Comparison of ENCODE assay signal across 8 cellular contexts in the genomic region with DNA sequence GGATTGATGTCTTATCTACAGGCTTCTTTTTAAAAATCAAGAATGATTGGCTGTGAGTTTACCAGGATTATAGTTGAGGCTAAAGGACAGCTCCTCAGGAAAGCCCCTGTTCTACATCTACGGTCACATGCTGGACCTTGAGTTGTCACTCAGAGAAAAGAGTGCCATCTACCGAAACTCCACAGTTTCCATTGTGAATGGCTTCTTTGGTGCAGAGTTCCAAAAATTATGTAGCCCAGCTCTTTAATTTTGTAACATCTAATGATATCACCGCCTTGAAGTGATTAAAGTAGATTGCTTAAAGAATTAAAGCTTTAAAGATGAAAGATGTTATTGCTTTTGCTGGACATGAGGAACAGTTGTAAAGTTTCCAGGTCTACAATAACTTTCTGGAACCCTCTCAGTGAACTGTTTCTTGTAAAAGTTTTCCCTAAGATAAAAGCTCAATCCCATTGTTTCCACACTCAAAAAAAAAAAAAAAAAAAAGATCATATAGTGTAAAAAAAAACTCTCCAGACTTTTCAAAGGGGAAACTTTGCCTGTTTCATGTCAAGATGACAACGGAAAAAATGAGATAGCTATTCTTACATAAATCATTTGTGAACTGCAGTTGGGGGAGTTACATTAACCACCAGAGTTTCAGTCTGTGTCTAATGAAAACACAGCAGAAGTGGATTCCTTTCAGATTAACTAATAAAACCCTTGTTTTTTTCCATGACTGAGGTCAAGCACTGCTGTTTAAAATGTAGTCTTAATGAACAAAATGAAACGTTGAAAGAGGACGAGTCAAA. TPM values are rescaled to one million over a fixed set of nuclear protein-coding genes. Genes with fewer than 3 reads are reported as not detected.
DNase-seq lines count a peak whose midpoint lies in the region; ATAC-seq and TF ChIP-seq lines count a peak whose summit lies in the region.

No MANE protein-coding gene starts in this region.

- 18 to 28% methylated on average over 6 of the region's 6 CpGs for WGBS in heart right ventricle, 2 donors

- peak overlapping the region; percentile 54 for H3K4me3 Mint-ChIP-seq in stimulated activated memory B cell treated with anti-CD40 and anti-IgM and Interleukin-4, amounts not matched to agents 10 μg/mL and 1 μg/mL and 100 μg/mL, for 72 hours

- intact Hi-C loops in heart right ventricle (cut with DNase I), result loop anchor here in 7 of 10 donors (5.0 to 10.0 kb wide), 10 partner anchors 41 to 456 kb away; no protein-coding TSS in a partner anchor

- H3K27ac ChIP-seq in SJSA1 (peak overlapping the region; percentile 91), heart right ventricle (peak overlapping the region in 9 of 10 donors; percentile 20 to 87 (median 80))

- H3K4me3 ChIP-seq in SJSA1 (peak overlapping the region; percentile 2; the same call in 1 of the 2 replicates), heart right ventricle (peak overlapping the region in 9 of 10 donors; percentile 15 to 60 (median 53))

- H3K4me1 ChIP-seq in SJSA1 (replicated peaks) (peaks cover 45% of the 10 kb centered on the region), heart right ventricle (peaks cover 0 to 3% (median 0%) of the 10 kb centered on the region in 9 donors)

- H3K27me3 ChIP-seq in SJSA1 (replicated peaks) (no peaks in the 10 kb centered on the region), heart right ventricle (no peaks in the 10 kb centered on the region)

- ATAC-seq in activated naive CD4-positive, alpha-beta T cell treated with anti-CD3 and anti-CD28 coated beads, Interleukin-2, amount 50 U/mL, for 72 hours, result peak; percentile 72 to 92
- ATAC-seq in HG02938 (IDR thresholded peaks at IDR 0.05; ENCODE audit: unreplicated experiment), result peak; percentile 89
- ATAC-seq in heart right ventricle, result peak; percentile 32 to 68 (median 56)
- peak; percentile 73 for ATAC-seq in stimulated activated memory B cell treated with anti-CD40 and anti-IgM and Interleukin-4, amounts not matched to agents 10 μg/mL and 1 μg/mL and 100 μg/mL, for 72 hours

- H3K27ac Mint-ChIP-seq in activated naive CD4-positive, alpha-beta T cell treated with anti-CD3 and anti-CD28 coated beads, Interleukin-2, amount 50 U/mL, for 72 hours, result peak overlapping the region; percentile 27 to 89
- peak overlapping the region; percentile 55 for H3K27ac Mint-ChIP-seq in stimulated activated memory B cell treated with anti-CD40 and anti-IgM and Interleukin-4, amounts not matched to agents 10 μg/mL and 1 μg/mL and 100 μg/mL, for 72 hours

- H3K27me3 Mint-ChIP-seq in stimulated activated memory B cell treated with anti-CD40 and anti-IgM and Interleukin-4, amounts not matched to agents 10 μg/mL and 1 μg/mL and 100 μg/mL, for 72 hours, result no peaks in the 10 kb centered on the region

- TF ChIP-seq CTCF in heart right ventricle (IDR thresholded peaks at IDR 0.05), result peak in 7 of 9 donors; percentile 10 to 61 (median 45)

- H3K36me3 ChIP-seq in SJSA1, result peaks cover 7% of the 10 kb centered on the region
- H3K36me3 ChIP-seq in heart right ventricle, result no peaks in the 10 kb centered on the region

- no peaks in the 10 kb centered on the region for H3K4me1 Mint-ChIP-seq in stimulated activated memory B cell treated with anti-CD40 and anti-IgM and Interleukin-4, amounts not matched to agents 10 μg/mL and 1 μg/mL and 100 μg/mL, for 72 hours

- no peaks in the 10 kb centered on the region for H3K36me3 Mint-ChIP-seq in activated naive CD4-positive, alpha-beta T cell treated with anti-CD3 and anti-CD28 coated beads, Interleukin-2, amount 50 U/mL, for 72 hours
- no peaks in the 10 kb centered on the region for H3K36me3 Mint-ChIP-seq in stimulated activated memory B cell treated with anti-CD40 and anti-IgM and Interleukin-4, amounts not matched to agents 10 μg/mL and 1 μg/mL and 100 μg/mL, for 72 hours

- no peaks in the 10 kb centered on the region for H3K9me3 Mint-ChIP-seq in activated naive CD4-positive, alpha-beta T cell treated with anti-CD3 and anti-CD28 coated beads, Interleukin-2, amount 50 U/mL, for 72 hours
- no peaks in the 10 kb centered on the region for H3K9me3 Mint-ChIP-seq in stimulated activated memory B cell treated with anti-CD40 and anti-IgM and Interleukin-4, amounts not matched to agents 10 μg/mL and 1 μg/mL and 100 μg/mL, for 72 hours

- H3K9me3 ChIP-seq in SJSA1 (replicated peaks) (no peaks in the 10 kb centered on the region), heart right ventricle (no peaks in the 10 kb centered on the region)

- no peak for DNase-seq in activated naive CD4-positive, alpha-beta T cell treated with anti-CD3 and anti-CD28 coated beads, Interleukin-2, amount 50 U/mL, for 72 hours (ENCODE audit: low spot score in 2 of 2)
- DNase-seq in activated naive CD4-positive, alpha-beta T cell treated with Interleukin-2 at 50 U/mL for 16 hours, result no peak
- DNase-seq in SJSA1 (ENCODE audit: low read depth in 1 of 2, low spot score in 2 of 2) (peak; percentile 58 to 90), heart right ventricle (peak in 1 of 2 donors; percentile 42), NCI-H2029 (lab: John Stamatoyannopoulos, UW) (no peak), hippocampal formation (lab: John Stamatoyannopoulos, UW) (no peak)

RNA-seq across cellular contexts. Expression of gene COL3A1, which starts 4.3 kb away (rescaled TPM):
- under 1 TPM in 1 of 2 donors, not detected in 1; 0.16 TPM for total RNA-seq in activated naive CD4-positive, alpha-beta T cell treated with anti-CD3 and anti-CD28 coated beads, Interleukin-2, amount 50 U/mL, for 72 hours
- total RNA-seq in SJSA1 (2014; rRNA removed; shearing (Covaris generic)), result 1,297 and 1,854 TPM in 2 replicates
- total RNA-seq in heart right ventricle, result 100 to 1,000 TPM in 3 of 10 donors, 10 to 100 TPM in 7; 53.9 to 700 (median 73.5) TPM
- polyA plus RNA-seq in heart right ventricle, result 100 to 1,000 TPM in 1 of 2 donors, 10 to 100 TPM in 1; 33.5 to 173 TPM

Comparison
In these comparisons a context has a peak if more than half of its experiments do, and no peak if none do; other contexts are left out.
1. DNase-seq: peak in SJSA1 (2 of 2); none in activated naive CD4-positive, alpha-beta T cell treated with anti-CD3 and anti-CD28 coated beads, Interleukin-2, amount 50 U/mL, for 72 hours (0 of 2), activated naive CD4-positive, alpha-beta T cell treated with Interleukin-2 at 50 U/mL for 16 hours (single experiment), NCI-H2029 (single experiment) and hippocampal formation (0 of 2).
2. RNA of gene COL3A1, which starts 4.3 kb away (total RNA-seq): 1,297 to 1,854 TPM in SJSA1 and 53.9 to 700 TPM in heart right ventricle; 0.16 TPM in activated naive CD4-positive, alpha-beta T cell treated with anti-CD3 and anti-CD28 coated beads, Interleukin-2, amount 50 U/mL, for 72 hours; every median in the first group is over 10 times any median in the second.
3. Peak in every context shown above with its lines, with median percentiles within 50 percentile points of each other: ATAC-seq.